Comparison of ENCODE assay signal across 1 cellular context in the genomic region with DNA sequence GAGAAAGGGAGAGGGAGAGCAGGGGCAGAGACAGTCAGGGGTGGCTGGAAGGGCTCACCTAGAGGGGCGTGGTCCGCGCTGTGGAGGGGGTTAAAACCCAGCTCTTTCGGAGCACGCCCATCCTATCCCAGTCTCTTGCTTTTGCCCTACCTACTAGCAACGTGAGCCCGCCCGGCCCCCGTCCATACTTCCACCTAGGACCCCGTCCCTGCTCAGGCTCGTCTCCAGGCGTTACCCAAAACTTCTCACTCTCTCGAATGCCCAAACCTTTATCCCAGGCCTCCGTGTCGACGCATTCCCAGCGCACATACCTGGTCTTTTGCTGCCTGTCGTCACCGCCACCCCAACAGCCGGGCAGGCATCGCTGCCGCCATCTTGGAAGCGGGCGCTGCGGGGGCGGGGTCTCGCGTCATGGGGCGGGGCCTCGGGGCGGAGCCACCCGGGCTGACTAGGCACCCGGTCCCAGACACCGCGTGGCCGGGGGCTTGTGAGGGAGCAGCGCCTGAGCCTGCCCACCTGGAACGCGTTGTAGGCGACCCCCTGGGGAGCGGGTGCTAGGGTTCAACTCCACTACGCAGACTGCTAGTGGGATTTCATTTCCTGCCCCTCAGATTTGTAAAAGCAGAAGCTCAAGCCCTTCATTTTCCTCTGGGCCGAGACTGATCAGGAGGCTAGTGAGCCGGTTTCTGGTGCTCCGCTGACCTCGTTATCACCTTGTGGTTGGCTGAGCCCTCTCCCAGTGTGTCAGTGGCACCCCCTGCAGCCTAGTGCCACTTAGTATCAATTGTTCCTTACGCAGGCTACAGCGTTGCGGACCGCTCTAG.
TF ChIP-seq lines count a peak whose summit lies in the region.

A gene (minus strand): TSS at position 396 of the 824 bp plus-strand sequence. CDS start 1,447 bp downstream, outside the sequence.

TF ChIP-seq in K562, 482 proteins besides CTCF, POLR2A, EP300 and RAD21 (continued from another document and continues in another):
- TF ChIP-seq, protein P1, sequence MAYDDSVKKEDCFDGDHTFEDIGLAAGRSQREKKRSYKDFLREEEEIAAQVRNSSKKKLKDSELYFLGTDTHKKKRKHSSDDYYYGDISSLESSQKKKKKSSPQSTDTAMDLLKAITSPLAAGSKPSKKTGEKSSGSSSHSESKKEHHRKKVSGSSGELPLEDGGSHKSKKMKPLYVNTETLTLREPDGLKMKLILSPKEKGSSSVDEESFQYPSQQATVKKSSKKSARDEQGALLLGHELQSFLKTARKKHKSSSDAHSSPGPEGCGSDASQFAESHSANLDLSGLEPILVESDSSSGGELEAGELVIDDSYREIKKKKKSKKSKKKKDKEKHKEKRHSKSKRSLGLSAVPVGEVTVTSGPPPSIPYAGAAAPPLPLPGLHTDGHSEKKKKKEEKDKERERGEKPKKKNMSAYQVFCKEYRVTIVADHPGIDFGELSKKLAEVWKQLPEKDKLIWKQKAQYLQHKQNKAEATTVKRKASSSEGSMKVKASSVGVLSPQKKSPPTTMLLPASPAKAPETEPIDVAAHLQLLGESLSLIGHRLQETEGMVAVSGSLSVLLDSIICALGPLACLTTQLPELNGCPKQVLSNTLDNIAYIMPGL (CRISPR knock-in tag; IDR thresholded peaks at IDR 0.05) = no peak
- no peak; the same call in 1 of the 2 replicates for TF ChIP-seq ADNP (tag; IDR thresholded peaks at IDR 0.05)
- no peak for TF ChIP-seq DIDO1 (tag; IDR thresholded peaks at IDR 0.05; ENCODE audit: low read depth)
- peak; percentile 61 for TF ChIP-seq NFRKB (IDR thresholded peaks at IDR 0.05; ENCODE audit: low read depth)
- TF ChIP-seq HDAC2 (IDR thresholded peaks at IDR 0.05) = peak; percentile 90
- TF ChIP-seq GTF2A2 (tag; IDR thresholded peaks at IDR 0.05) = no peak
- no peak for TF ChIP-seq HDAC3 (IDR thresholded peaks at IDR 0.05; ENCODE audit: borderline replicate concordance, partially characterized antibody)
- no peak for TF ChIP-seq ETS2 (tag; IDR thresholded peaks at IDR 0.05; ENCODE audit: borderline replicate concordance, poor library complexity, severe bottlenecking)
- no peak for TF ChIP-seq MYBL2 (IDR thresholded peaks at IDR 0.05; ENCODE audit: low read depth)
- TF ChIP-seq MYBL2 (CRISPR knock-in tag; IDR thresholded peaks at IDR 0.05; ENCODE audit: borderline replicate concordance) = no peak
- TF ChIP-seq, protein P2, sequence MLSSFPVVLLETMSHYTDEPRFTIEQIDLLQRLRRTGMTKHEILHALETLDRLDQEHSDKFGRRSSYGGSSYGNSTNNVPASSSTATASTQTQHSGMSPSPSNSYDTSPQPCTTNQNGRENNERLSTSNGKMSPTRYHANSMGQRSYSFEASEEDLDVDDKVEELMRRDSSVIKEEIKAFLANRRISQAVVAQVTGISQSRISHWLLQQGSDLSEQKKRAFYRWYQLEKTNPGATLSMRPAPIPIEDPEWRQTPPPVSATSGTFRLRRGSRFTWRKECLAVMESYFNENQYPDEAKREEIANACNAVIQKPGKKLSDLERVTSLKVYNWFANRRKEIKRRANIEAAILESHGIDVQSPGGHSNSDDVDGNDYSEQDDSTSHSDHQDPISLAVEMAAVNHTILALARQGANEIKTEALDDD (IDR thresholded peaks at IDR 0.05) = peak; percentile 90
- TF ChIP-seq, protein P3, sequence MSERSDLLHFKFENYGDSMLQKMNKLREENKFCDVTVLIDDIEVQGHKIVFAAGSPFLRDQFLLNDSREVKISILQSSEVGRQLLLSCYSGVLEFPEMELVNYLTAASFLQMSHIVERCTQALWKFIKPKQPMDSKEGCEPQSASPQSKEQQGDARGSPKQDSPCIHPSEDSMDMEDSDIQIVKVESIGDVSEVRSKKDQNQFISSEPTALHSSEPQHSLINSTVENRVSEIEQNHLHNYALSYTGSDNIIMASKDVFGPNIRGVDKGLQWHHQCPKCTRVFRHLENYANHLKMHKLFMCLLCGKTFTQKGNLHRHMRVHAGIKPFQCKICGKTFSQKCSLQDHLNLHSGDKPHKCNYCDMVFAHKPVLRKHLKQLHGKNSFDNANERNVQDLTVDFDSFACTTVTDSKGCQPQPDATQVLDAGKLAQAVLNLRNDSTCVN (CRISPR knock-in tag; IDR thresholded peaks at IDR 0.05) = no peak
- TF ChIP-seq, protein P4, sequence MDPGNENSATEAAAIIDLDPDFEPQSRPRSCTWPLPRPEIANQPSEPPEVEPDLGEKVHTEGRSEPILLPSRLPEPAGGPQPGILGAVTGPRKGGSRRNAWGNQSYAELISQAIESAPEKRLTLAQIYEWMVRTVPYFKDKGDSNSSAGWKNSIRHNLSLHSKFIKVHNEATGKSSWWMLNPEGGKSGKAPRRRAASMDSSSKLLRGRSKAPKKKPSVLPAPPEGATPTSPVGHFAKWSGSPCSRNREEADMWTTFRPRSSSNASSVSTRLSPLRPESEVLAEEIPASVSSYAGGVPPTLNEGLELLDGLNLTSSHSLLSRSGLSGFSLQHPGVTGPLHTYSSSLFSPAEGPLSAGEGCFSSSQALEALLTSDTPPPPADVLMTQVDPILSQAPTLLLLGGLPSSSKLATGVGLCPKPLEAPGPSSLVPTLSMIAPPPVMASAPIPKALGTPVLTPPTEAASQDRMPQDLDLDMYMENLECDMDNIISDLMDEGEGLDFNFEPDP (CRISPR knock-in tag; IDR thresholded peaks at IDR 0.05) = no peak
- no peak for TF ChIP-seq KLF13 (tag; IDR thresholded peaks at IDR 0.05; ENCODE audit: borderline replicate concordance, low read depth)
- TF ChIP-seq TAF7 (tag; IDR thresholded peaks at IDR 0.05) = peak; percentile 92
- no peak for TF ChIP-seq WHSC1 (IDR thresholded peaks at IDR 0.05; ENCODE audit: low read length)
- no peak for TF ChIP-seq ELF1 (tag; IDR thresholded peaks at IDR 0.05)
- TF ChIP-seq RHOXF2B (CRISPR knock-in tag; conservative IDR thresholded peaks at IDR 0.05) = no peak
- TF ChIP-seq CREBBP (IDR thresholded peaks at IDR 0.05; ENCODE audit: low read depth, low read length) = no peak
- no peak for TF ChIP-seq HDAC8 (tag; IDR thresholded peaks at IDR 0.05)
- no peak for TF ChIP-seq RBM17 (IDR thresholded peaks at IDR 0.05; ENCODE audit: borderline replicate concordance, low read depth, low read length)
- TF ChIP-seq CAMTA2 (CRISPR knock-in tag; conservative IDR thresholded peaks at IDR 0.05) = no peak
- TF ChIP-seq EZH2 (IDR thresholded peaks at IDR 0.05; ENCODE audit: borderline replicate concordance, low read depth, low read length) = no peak
- TF ChIP-seq, protein P5, sequence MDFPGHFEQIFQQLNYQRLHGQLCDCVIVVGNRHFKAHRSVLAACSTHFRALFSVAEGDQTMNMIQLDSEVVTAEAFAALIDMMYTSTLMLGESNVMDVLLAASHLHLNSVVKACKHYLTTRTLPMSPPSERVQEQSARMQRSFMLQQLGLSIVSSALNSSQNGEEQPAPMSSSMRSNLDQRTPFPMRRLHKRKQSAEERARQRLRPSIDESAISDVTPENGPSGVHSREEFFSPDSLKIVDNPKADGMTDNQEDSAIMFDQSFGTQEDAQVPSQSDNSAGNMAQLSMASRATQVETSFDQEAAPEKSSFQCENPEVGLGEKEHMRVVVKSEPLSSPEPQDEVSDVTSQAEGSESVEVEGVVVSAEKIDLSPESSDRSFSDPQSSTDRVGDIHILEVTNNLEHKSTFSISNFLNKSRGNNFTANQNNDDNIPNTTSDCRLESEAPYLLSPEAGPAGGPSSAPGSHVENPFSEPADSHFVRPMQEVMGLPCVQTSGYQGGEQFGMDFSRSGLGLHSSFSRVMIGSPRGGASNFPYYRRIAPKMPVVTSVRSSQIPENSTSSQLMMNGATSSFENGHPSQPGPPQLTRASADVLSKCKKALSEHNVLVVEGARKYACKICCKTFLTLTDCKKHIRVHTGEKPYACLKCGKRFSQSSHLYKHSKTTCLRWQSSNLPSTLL (IDR thresholded peaks at IDR 0.05) = no peak
- peak; percentile 68 for TF ChIP-seq ZBTB7A (IDR thresholded peaks at IDR 0.05; ENCODE audit: borderline replicate concordance, control insufficient read depth, low read depth, low read length)
- no peak for TF ChIP-seq SRSF7 (optimal IDR thresholded peaks at IDR 0.05; ENCODE audit: low read depth, low read length)
- TF ChIP-seq NFYB (IDR thresholded peaks at IDR 0.05; ENCODE audit: extremely low read depth, insufficient read length) = no peak
- TF ChIP-seq XRCC4 (IDR thresholded peaks at IDR 0.05; ENCODE audit: extremely low read depth, insufficient read depth, insufficient read length) = no peak
- no peak for TF ChIP-seq MAFK (IDR thresholded peaks at IDR 0.05; ENCODE audit: low read length)
- TF ChIP-seq KLF16 (IDR thresholded peaks at IDR 0.05) = no peak
- TF ChIP-seq NCOA6 (IDR thresholded peaks at IDR 0.05) = no peak
- no peak for TF ChIP-seq ZNF707 (CRISPR knock-in tag; conservative IDR thresholded peaks at IDR 0.05)
- peak; percentile 93 for TF ChIP-seq TAF9B (IDR thresholded peaks at IDR 0.05; ENCODE audit: partially characterized antibody)
- no peak for TF ChIP-seq MIER1 (IDR thresholded peaks at IDR 0.05; ENCODE audit: low read depth)
- no peak for TF ChIP-seq ZNF347 (CRISPR knock-in tag; IDR thresholded peaks at IDR 0.05; ENCODE audit: low read depth)
- no peak for TF ChIP-seq FOS (IDR thresholded peaks at IDR 0.05; ENCODE audit: extremely low read depth, insufficient read length)
- TF ChIP-seq FOXA3 (CRISPR knock-in tag; conservative IDR thresholded peaks at IDR 0.05 in 1 of 2, IDR thresholded peaks at IDR 0.05 in 1 of 2) = peak in 1 of 2 experiments; percentile 36; a peak in 1 of 4 replicates
- TF ChIP-seq BRD4 (IDR thresholded peaks at IDR 0.05) = no peak
- TF ChIP-seq, protein P6, sequence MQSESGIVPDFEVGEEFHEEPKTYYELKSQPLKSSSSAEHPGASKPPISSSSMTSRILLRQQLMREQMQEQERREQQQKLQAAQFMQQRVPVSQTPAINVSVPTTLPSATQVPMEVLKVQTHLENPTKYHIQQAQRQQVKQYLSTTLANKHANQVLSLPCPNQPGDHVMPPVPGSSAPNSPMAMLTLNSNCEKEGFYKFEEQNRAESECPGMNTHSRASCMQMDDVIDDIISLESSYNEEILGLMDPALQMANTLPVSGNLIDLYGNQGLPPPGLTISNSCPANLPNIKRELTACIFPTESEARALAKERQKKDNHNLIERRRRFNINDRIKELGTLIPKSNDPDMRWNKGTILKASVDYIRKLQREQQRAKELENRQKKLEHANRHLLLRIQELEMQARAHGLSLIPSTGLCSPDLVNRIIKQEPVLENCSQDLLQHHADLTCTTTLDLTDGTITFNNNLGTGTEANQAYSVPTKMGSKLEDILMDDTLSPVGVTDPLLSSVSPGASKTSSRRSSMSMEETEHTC (IDR thresholded peaks at IDR 0.05) = no peak
- TF ChIP-seq ZNF224 (CRISPR knock-in tag; IDR thresholded peaks at IDR 0.05) = no peak
- no peak for TF ChIP-seq KLF6 (CRISPR knock-in tag; IDR thresholded peaks at IDR 0.05; ENCODE audit: borderline replicate concordance)
- no peak for TF ChIP-seq NFATC3 (IDR thresholded peaks at IDR 0.05)
- TF ChIP-seq, protein P7, sequence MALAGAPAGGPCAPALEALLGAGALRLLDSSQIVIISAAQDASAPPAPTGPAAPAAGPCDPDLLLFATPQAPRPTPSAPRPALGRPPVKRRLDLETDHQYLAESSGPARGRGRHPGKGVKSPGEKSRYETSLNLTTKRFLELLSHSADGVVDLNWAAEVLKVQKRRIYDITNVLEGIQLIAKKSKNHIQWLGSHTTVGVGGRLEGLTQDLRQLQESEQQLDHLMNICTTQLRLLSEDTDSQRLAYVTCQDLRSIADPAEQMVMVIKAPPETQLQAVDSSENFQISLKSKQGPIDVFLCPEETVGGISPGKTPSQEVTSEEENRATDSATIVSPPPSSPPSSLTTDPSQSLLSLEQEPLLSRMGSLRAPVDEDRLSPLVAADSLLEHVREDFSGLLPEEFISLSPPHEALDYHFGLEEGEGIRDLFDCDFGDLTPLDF (CRISPR knock-in tag; IDR thresholded peaks at IDR 0.05) = peak; percentile 65; the same call in 1 of the 2 replicates
- no peak for TF ChIP-seq IRF2 (CRISPR knock-in tag; IDR thresholded peaks at IDR 0.05)
- TF ChIP-seq ETV5 (CRISPR knock-in tag; IDR thresholded peaks at IDR 0.05; ENCODE audit: low read depth) = peak; percentile 74
- TF ChIP-seq ZNF354B (CRISPR knock-in tag; IDR thresholded peaks at IDR 0.05) = no peak
- no peak for TF ChIP-seq SIRT6 (IDR thresholded peaks at IDR 0.05; ENCODE audit: low read depth, low read length)
- TF ChIP-seq ZNF146 (CRISPR knock-in tag; IDR thresholded peaks at IDR 0.05; ENCODE audit: unreplicated experiment) = no peak
- no peak for TF ChIP-seq GTF2F1 (IDR thresholded peaks at IDR 0.05; ENCODE audit: low read depth, low read length)
- TF ChIP-seq GATA2 (CRISPR knock-in tag; IDR thresholded peaks at IDR 0.05) = peak; percentile 51; the same call in 1 of the 2 replicates
- TF ChIP-seq HMG20A (CRISPR knock-in tag; conservative IDR thresholded peaks at IDR 0.05) = no peak
- TF ChIP-seq NR2C1 (IDR thresholded peaks at IDR 0.05) = peak; percentile 64; the same call in 1 of the 2 replicates
- TF ChIP-seq NR2C1 (tag; IDR thresholded peaks at IDR 0.05) = no peak; the same call in 1 of the 2 replicates
- TF ChIP-seq ZNF717 (CRISPR knock-in tag; IDR thresholded peaks at IDR 0.05) = no peak
- no peak for TF ChIP-seq ARNT (IDR thresholded peaks at IDR 0.05)
- TF ChIP-seq YBX1 (IDR thresholded peaks at IDR 0.05) = no peak
- peak in 1 of 2 experiments; percentile 88; a peak in 1 of 4 replicates for TF ChIP-seq HDAC1 (IDR thresholded peaks at IDR 0.05)
- peak; percentile 60; the same call in 1 of the 2 replicates for TF ChIP-seq ZNF197 (CRISPR knock-in tag; IDR thresholded peaks at IDR 0.05; ENCODE audit: low read depth)
- TF ChIP-seq, protein P8, sequence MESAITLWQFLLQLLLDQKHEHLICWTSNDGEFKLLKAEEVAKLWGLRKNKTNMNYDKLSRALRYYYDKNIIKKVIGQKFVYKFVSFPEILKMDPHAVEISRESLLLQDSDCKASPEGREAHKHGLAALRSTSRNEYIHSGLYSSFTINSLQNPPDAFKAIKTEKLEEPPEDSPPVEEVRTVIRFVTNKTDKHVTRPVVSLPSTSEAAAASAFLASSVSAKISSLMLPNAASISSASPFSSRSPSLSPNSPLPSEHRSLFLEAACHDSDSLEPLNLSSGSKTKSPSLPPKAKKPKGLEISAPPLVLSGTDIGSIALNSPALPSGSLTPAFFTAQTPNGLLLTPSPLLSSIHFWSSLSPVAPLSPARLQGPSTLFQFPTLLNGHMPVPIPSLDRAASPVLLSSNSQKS (CRISPR knock-in tag; IDR thresholded peaks at IDR 0.05) = no peak
- TF ChIP-seq, protein P9, sequence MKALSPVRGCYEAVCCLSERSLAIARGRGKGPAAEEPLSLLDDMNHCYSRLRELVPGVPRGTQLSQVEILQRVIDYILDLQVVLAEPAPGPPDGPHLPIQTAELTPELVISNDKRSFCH (CRISPR knock-in tag; IDR thresholded peaks at IDR 0.05) = no peak
- TF ChIP-seq, protein P9 (tag; IDR thresholded peaks at IDR 0.05) = 0 out of 2 replicates have a peak, but pooled peaks have one; percentile 27
- peak in 1 of 2 experiments; percentile 69; a peak in 1 of 4 replicates for TF ChIP-seq SRF (CRISPR knock-in tag; IDR thresholded peaks at IDR 0.05)
- peak; percentile 88 for TF ChIP-seq POLR2H (tag; IDR thresholded peaks at IDR 0.05; ENCODE audit: low read depth)
- no peak for TF ChIP-seq FOXA1 (IDR thresholded peaks at IDR 0.05; ENCODE audit: borderline replicate concordance)
- peak; percentile 97 for TF ChIP-seq SP1 (CRISPR knock-in tag; IDR thresholded peaks at IDR 0.05)
- TF ChIP-seq ZNF282 (CRISPR knock-in tag; IDR thresholded peaks at IDR 0.05) = no peak
- TF ChIP-seq ZNF778 (CRISPR knock-in tag; IDR thresholded peaks at IDR 0.05) = no peak
- TF ChIP-seq MCM2 (IDR thresholded peaks at IDR 0.05; ENCODE audit: low read depth) = no peak
- TF ChIP-seq CHCHD3 (CRISPR knock-in tag; IDR thresholded peaks at IDR 0.05) = no peak
- TF ChIP-seq FOXJ2 (tag; IDR thresholded peaks at IDR 0.05) = no peak
